8 cellular contexts compared by ENCODE assay signal in the genomic region with DNA sequence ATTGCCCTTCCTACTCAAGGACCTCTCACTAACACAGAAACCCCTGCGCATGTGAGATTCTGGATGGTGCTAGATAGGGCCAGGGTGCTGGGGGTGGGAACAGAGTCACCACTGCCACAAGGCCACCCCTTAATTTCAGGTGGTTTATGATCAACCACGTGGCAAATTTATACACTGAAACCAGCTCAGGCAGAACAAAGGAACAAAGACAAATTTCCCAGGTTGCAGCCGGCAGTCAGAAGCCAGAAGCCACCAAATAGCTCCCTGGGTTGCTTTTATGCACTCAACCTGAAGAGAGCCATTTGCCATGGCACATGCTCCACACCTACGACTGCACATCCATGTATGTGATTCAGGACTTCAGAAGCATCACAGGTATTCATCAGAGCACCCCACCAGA. TPM values are rescaled to one million over a fixed set of nuclear protein-coding genes. Genes with fewer than 3 reads are reported as not detected.
DNase-seq lines count a peak whose midpoint lies in the region; ATAC-seq, FAIRE-seq and TF ChIP-seq lines count a peak whose summit lies in the region.

No MANE protein-coding gene starts in this region.

- H3K27ac ChIP-seq in SJSA1 (peak overlapping the region; percentile 86; the same call in 1 of the 2 replicates), kidney (ENCODE audit: low read depth in 2 of 2, low read length in 2 of 2) (peak overlapping the region in 1 of 2 donors; percentile 26), suprapubic skin (no peak overlapping the region), osteoblast (ENCODE audit: low read depth, low read length) (no peak overlapping the region)

- no peak for FAIRE-seq in kidney (lab: Jason Lieb, UNC)

- peak; percentile 26 for ATAC-seq in GM18868 (IDR thresholded peaks at IDR 0.05; ENCODE audit: unreplicated experiment)
- peak; percentile 21 for ATAC-seq in HG02678 (IDR thresholded peaks at IDR 0.05; ENCODE audit: unreplicated experiment)

- peak overlapping the region in 1 of 2 donors; percentile 6 for H3K9ac ChIP-seq in kidney (ENCODE audit: low read length in 2 of 2)

- no peak for TF ChIP-seq EP300 in suprapubic skin (IDR thresholded peaks at IDR 0.05)

- DNase-seq in SJSA1 (ENCODE audit: low read depth in 1 of 2, low spot score in 2 of 2) (no peak), kidney (peak; percentile 53), suprapubic skin (ENCODE audit: low spot score in 2 of 2) (no peak), osteoblast (ENCODE audit: insufficient read length, low spot score, missing footprints) (no peak), OCI-M2 (lab: John Stamatoyannopoulos, UW; ENCODE audit: unreplicated experiment) (no peak), OCI-M1 (lab: John Stamatoyannopoulos, UW) (no peak)

- TF ChIP-seq CTCF in kidney (IDR thresholded peaks at IDR 0.05; ENCODE audit: borderline replicate concordance, extremely low read depth, insufficient read depth) (no peak), suprapubic skin (IDR thresholded peaks at IDR 0.05) (no peak), osteoblast (IDR thresholded peaks at IDR 0.05; ENCODE audit: extremely low read depth, low read depth, low read length) (no peak)

- H3K4me1 ChIP-seq in SJSA1 (replicated peaks): peaks cover 62% of the 10 kb centered on the region
- H3K4me1 ChIP-seq in kidney (ENCODE audit: control insufficient read depth in 1 of 2, insufficient read depth in 1 of 2, low read depth in 1 of 2, low read length in 2 of 2): peaks cover 32 to 36% of the 10 kb centered on the region in 2 donors
- H3K4me1 ChIP-seq in suprapubic skin: peaks cover 57% of the 10 kb centered on the region
- peaks cover 30% of the 10 kb centered on the region for H3K4me1 ChIP-seq in osteoblast (ENCODE audit: insufficient read depth, low read length)

- WGBS in suprapubic skin: 66% methylated on average over 4 of the region's 4 CpGs

- H2AFZ ChIP-seq in osteoblast (ENCODE audit: low read length): no peak overlapping the region

- H4K20me1 ChIP-seq in osteoblast (ENCODE audit: insufficient read depth, low read length): peaks cover 25% of the 10 kb centered on the region

- H3K79me2 ChIP-seq in osteoblast (ENCODE audit: insufficient read depth, low read length): peaks cover 67% of the 10 kb centered on the region

- H3K4me3 ChIP-seq in SJSA1 (no peak overlapping the region), kidney (ENCODE audit: low read length in 2 of 2) (no peak overlapping the region), suprapubic skin (no peak overlapping the region), osteoblast (ENCODE audit: insufficient read depth, low read length) (no peak overlapping the region)

- intact Hi-C loops in kidney (cut with DNase I): no loop called here

- no peak overlapping the region for H3K4me2 ChIP-seq in osteoblast (ENCODE audit: insufficient read depth, low read length)

- H3K27me3 ChIP-seq in SJSA1 (replicated peaks): no peaks in the 10 kb centered on the region
- H3K27me3 ChIP-seq in suprapubic skin: no peaks in the 10 kb centered on the region
- H3K27me3 ChIP-seq in osteoblast (ENCODE audit: insufficient read depth, low read length): no peaks in the 10 kb centered on the region

- 0 out of 2 replicates have a peak, but pooled peaks cover 3% of the 10 kb centered on the region for H3K9me3 ChIP-seq in SJSA1 (replicated peaks)
- H3K9me3 ChIP-seq in kidney (ENCODE audit: control insufficient read depth in 1 of 2, low read length in 2 of 2): no peaks in the 10 kb centered on the region
- no peaks in the 10 kb centered on the region for H3K9me3 ChIP-seq in suprapubic skin
- H3K9me3 ChIP-seq in osteoblast (ENCODE audit: low read depth, low read length): no peaks in the 10 kb centered on the region

- no peak for TF ChIP-seq POLR2A in suprapubic skin (IDR thresholded peaks at IDR 0.05)

- peaks cover 34% of the 10 kb centered on the region for H3K36me3 ChIP-seq in SJSA1
- no peaks in the 10 kb centered on the region for H3K36me3 ChIP-seq in kidney (ENCODE audit: control insufficient read depth in 1 of 2, insufficient read depth in 2 of 2, low read length in 2 of 2)
- no peaks in the 10 kb centered on the region for H3K36me3 ChIP-seq in suprapubic skin
- peaks cover 3% of the 10 kb centered on the region for H3K36me3 ChIP-seq in osteoblast (ENCODE audit: insufficient read depth, low read length)

RNA-seq across cellular contexts. Expression of gene VOPP1, which starts 2.5 kb away (rescaled TPM):
- total RNA-seq in SJSA1 (2014; rRNA removed; shearing (Covaris generic)): 88.2 and 107 TPM in 2 replicates
- total RNA-seq in kidney (98.7 TPM), suprapubic skin (10 to 100 TPM; 15.7 to 24.9 (median 20.3) TPM), osteoblast (74.6 TPM in 2 replicates)
- 47.3 TPM for polyA plus RNA-seq in kidney (ENCODE audit: insufficient read depth, low read depth, low replicate concordance)
